In the genomic region with DNA sequence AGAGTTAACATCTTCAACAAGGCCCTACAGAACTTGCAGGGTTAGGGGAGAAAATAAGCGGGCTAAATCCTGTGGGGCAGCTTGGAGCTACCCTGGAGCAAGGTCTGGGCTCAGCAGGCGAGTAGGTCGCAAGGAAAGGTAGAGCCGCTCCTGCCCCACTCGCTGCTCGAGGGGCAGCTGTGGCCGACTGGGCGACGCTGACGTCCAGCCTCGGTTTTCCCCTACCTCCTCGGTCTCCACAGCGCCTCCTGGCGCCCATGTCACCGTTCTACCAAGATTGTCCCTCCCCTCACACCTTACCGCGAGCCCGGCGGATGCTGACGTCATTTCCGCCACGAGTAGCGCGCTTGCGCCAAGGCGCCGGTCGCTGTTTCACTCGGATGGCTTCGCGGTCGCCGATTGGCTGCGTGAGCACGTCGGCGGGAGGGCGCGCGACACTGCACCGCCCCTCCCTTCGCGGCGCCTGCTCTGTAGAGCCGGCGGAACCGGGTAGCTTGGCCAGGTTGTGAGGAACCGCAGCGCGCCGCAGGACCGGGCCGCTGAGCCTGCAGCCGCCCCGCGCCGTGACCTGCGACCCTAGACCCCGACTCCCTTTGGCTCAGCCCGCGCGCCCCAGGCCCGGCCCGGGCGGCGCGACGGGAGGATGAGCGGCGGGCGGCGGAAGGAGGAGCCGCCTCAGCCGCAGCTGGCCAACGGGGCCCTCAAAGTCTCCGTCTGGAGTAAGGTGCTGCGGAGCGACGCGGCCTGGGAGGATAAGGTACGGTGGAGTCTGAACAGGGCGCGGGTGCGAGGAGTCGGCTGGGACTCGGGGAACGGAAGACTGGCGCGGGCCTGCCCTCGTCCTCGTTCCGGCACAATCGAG, we compare ENCODE assay signal across 8 cellular contexts. TPM values are rescaled to one million over a fixed set of nuclear protein-coding genes. Genes with fewer than 3 reads are reported as not detected.
DNase-seq lines count a peak whose midpoint lies in the region; ATAC-seq, FAIRE-seq and TF ChIP-seq lines count a peak whose summit lies in the region.

A gene with protein sequence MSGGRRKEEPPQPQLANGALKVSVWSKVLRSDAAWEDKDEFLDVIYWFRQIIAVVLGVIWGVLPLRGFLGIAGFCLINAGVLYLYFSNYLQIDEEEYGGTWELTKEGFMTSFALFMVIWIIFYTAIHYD (plus strand): TSS at position 471 of the 862 bp plus-strand sequence. CDS start 173 bp downstream, at position 644.

- H2BK120ac ChIP-seq in H1 (replicated peaks; ENCODE audit: low read depth, low read length) (no peak within 1 kb of the TSS), mesenchymal stem cell (ENCODE audit: low read depth, low read length) (peak within 1 kb of the TSS; percentile 42)

- H3K79me1 ChIP-seq in H1 (ENCODE audit: low read depth, low read length) (peaks cover 13% of the 10 kb centered on the region), mesenchymal stem cell (replicated peaks; ENCODE audit: low read length, poor library complexity, severe bottlenecking) (peaks cover 1% of the 10 kb centered on the region)

- peak within 1 kb of the TSS; percentile 87 for H4K8ac ChIP-seq in H1 (ENCODE audit: extremely low read depth, insufficient read depth, low read length)
- H4K8ac ChIP-seq in mesenchymal stem cell (ENCODE audit: low read length): peak within 1 kb of the TSS; percentile 99

- H3K23ac ChIP-seq in H1 (ENCODE audit: insufficient read length) (no peak within 1 kb of the TSS), mesenchymal stem cell (ENCODE audit: low read length in 2 of 2) (peak within 1 kb of the TSS in 1 of 2 experiments; percentile 86)

- no peaks in the 10 kb centered on the region; a peak in 1 of 7 replicates for H3K27me3 ChIP-seq in H1 (replicated peaks in 1 of 4; ENCODE audit: control insufficient read depth in 3 of 4, extremely low read depth in 1 of 4, insufficient read depth in 3 of 4, low read length in 3 of 4)
- no peaks in the 10 kb centered on the region for H3K27me3 ChIP-seq in mesenchymal stem cell (ENCODE audit: control insufficient read depth in 1 of 2, insufficient read depth in 1 of 2, low read length in 2 of 2)

- H2AFZ ChIP-seq in H1 (ENCODE audit: low read length) (peak within 1 kb of the TSS; percentile 19; the same call in 1 of the 2 replicates), mesenchymal stem cell (ENCODE audit: low read depth, low read length) (peak within 1 kb of the TSS; percentile 47)

- no peak within 1 kb of the TSS for H2BK20ac ChIP-seq in H1 (ENCODE audit: low read length)

- peak within 1 kb of the TSS; percentile 35 for H3K4ac ChIP-seq in H1 (replicated peaks; ENCODE audit: insufficient read length, low read depth, low read length)
- H3K4ac ChIP-seq in mesenchymal stem cell (ENCODE audit: low read depth in 1 of 2, low read length in 2 of 2): peak within 1 kb of the TSS; percentile 57 to 98

- FAIRE-seq in H1 (lab: Jason Lieb, UNC): peak; percentile 48

- H2BK5ac ChIP-seq in H1 (ENCODE audit: low read depth, low read length) (peak within 1 kb of the TSS; percentile 49), mesenchymal stem cell (ENCODE audit: low read depth, low read length, poor library complexity, severe bottlenecking) (peak within 1 kb of the TSS; percentile 53)

- H3K4me2 ChIP-seq in H1 (ENCODE audit: insufficient read depth in 1 of 2, low read depth in 2 of 2, low read length in 2 of 2) (peak within 1 kb of the TSS; percentile 92 to 100), mesenchymal stem cell (ENCODE audit: low read length, poor library complexity, severe bottlenecking) (peak within 1 kb of the TSS; percentile 76)

- TF ChIP-seq EP300 in H1 (IDR thresholded peaks at IDR 0.05; ENCODE audit: borderline replicate concordance in 1 of 2, low read depth in 2 of 2, low read length in 2 of 2): no peak; a peak in 1 of 3 replicates

- H3K4me1 ChIP-seq in H1 (replicated peaks in 1 of 4; ENCODE audit: control insufficient read depth in 3 of 4, insufficient read depth in 4 of 4, low read length in 3 of 4): peaks cover 0 to 4% (median 2%) of the 10 kb centered on the region in 4 experiments; a peak in 3 of 7 replicates
- peaks cover 9% of the 10 kb centered on the region for H3K4me1 ChIP-seq in mesenchymal stem cell (ENCODE audit: control insufficient read depth, insufficient read depth, low read depth, low read length)

- H3K14ac ChIP-seq in H1 (ENCODE audit: insufficient read length) (no peak within 1 kb of the TSS), mesenchymal stem cell (ENCODE audit: low read length in 2 of 2) (peak within 1 kb of the TSS in 1 of 2 experiments; percentile 53)

- DNase-seq in COLO829 (ENCODE audit: low spot score) (peak; percentile 97), HT-29 (ENCODE audit: low spot score) (peak; percentile 100), NOMO-1 (lab: John Stamatoyannopoulos, UW; ENCODE audit: unreplicated experiment in 2 of 2) (peak; percentile 97 to 98), H1 (ENCODE audit: low read depth in 1 of 2, low spot score in 2 of 2) (peak; percentile 99 to 100), mesenchymal stem cell (peak; percentile 98)
- DNase-seq in activated CD8-positive, alpha-beta memory T cell treated with anti-CD3 and anti-CD28 coated beads for 4 hours (ENCODE audit: low read depth in 2 of 2): peak; percentile 98 to 99
- peak; percentile 98 for DNase-seq in stimulated activated CD8-positive, alpha-beta memory T cell treated with anti-CD3 and anti-CD28 coated beads, Interleukin-15, amount 100 ng/mL, for 1 hour (ENCODE audit: low read depth)

- TF ChIP-seq CTCF in H1 (IDR thresholded peaks at IDR 0.05; ENCODE audit: control extremely low read depth in 1 of 3, insufficient read depth in 1 of 3, low read depth in 1 of 3, low read length in 3 of 3): peak; percentile 92 to 99 (median 94)

- TF ChIP-seq RAD21 in H1 (IDR thresholded peaks at IDR 0.05 in 1 of 2, conservative IDR thresholded peaks at IDR 0.05 in 1 of 2; ENCODE audit: low read depth in 2 of 2, low read length in 2 of 2): peak; percentile 77 to 79

- H4K20me1 ChIP-seq in H1 (replicated peaks in 1 of 2; ENCODE audit: control insufficient read depth in 1 of 2, insufficient read depth in 2 of 2, low read length in 2 of 2): peaks cover 0 to 14% of the 10 kb centered on the region in 2 experiments

- H4K5ac ChIP-seq in H1 (ENCODE audit: insufficient read length, low read depth, low read length): peak within 1 kb of the TSS; percentile 2

- H4K91ac ChIP-seq in H1 (replicated peaks; ENCODE audit: insufficient read length, low read length) (peak within 1 kb of the TSS; percentile 79), mesenchymal stem cell (ENCODE audit: low read length) (peak within 1 kb of the TSS; percentile 73)

- peak within 1 kb of the TSS; percentile 73 to 98 (median 95) for H3K4me3 ChIP-seq in H1 (ENCODE audit: extremely low read depth in 1 of 4, insufficient read depth in 2 of 4, low read depth in 3 of 4, low read length in 4 of 4)
- peak within 1 kb of the TSS; percentile 97 to 99 for H3K4me3 ChIP-seq in mesenchymal stem cell (ENCODE audit: insufficient read depth in 1 of 2, low read depth in 1 of 2, low read length in 2 of 2)

- TF ChIP-seq POLR2A in H1 (IDR thresholded peaks at IDR 0.05; ENCODE audit: control extremely low read depth in 1 of 2, low read depth in 2 of 2, low read length in 2 of 2): peak; percentile 66 to 90

- H3K9ac ChIP-seq in H1 (replicated peaks in 1 of 4; ENCODE audit: extremely low read depth in 1 of 4, low read depth in 3 of 4, low read length in 3 of 4) (peak within 1 kb of the TSS; percentile 53 to 94 (median 86)), mesenchymal stem cell (ENCODE audit: low read length) (peak within 1 kb of the TSS; percentile 92)

- H2BK15ac ChIP-seq in H1 (ENCODE audit: low read length) (no peak within 1 kb of the TSS), mesenchymal stem cell (ENCODE audit: low read depth, poor library complexity, severe bottlenecking) (peak within 1 kb of the TSS; percentile 12)

- H2AK5ac ChIP-seq in H1 (ENCODE audit: low read depth, low read length) (peak within 1 kb of the TSS; percentile 42; the same call in 1 of the 2 replicates), mesenchymal stem cell (ENCODE audit: low read length, severe bottlenecking) (no peak within 1 kb of the TSS)

- H3K9me3 ChIP-seq in H1 (ENCODE audit: insufficient read depth in 2 of 2, low read depth in 1 of 2, low read length in 1 of 2) (no peaks in the 10 kb centered on the region), mesenchymal stem cell (ENCODE audit: control insufficient read depth, low read length) (no peaks in the 10 kb centered on the region)

- H3K18ac ChIP-seq in H1 (ENCODE audit: extremely low read depth, low read length) (peak within 1 kb of the TSS; percentile 54), mesenchymal stem cell (ENCODE audit: low read depth in 1 of 2, low read length in 2 of 2) (peak within 1 kb of the TSS; percentile 91 to 96)

- H2BK12ac ChIP-seq in H1 (ENCODE audit: low read depth, low read length) (peak within 1 kb of the TSS; percentile 64; the same call in 1 of the 2 replicates), mesenchymal stem cell (ENCODE audit: low read length in 2 of 2) (peak within 1 kb of the TSS in 1 of 2 experiments; percentile 21)

- CTCF ChIA-PET in H1 (lab: Charles Lee; ENCODE audit: partially characterized antibody): interaction anchor here (0.5 to 4.1 kb wide), 29 partner anchors 9 to 149 kb away, joined by 3 to 67 read pairs (median 4); a partner anchor contains a TSS

- H3K79me2 ChIP-seq in H1 (ENCODE audit: control insufficient read depth in 1 of 2, insufficient read depth in 2 of 2, low read length in 2 of 2): peaks cover 10 to 26% of the 10 kb centered on the region in 2 experiments

- peak within 1 kb of the TSS; percentile 91 for H3K56ac ChIP-seq in H1 (replicated peaks; ENCODE audit: insufficient read length, low read depth, low read length)

- H3K36me3 ChIP-seq in H1 (ENCODE audit: control insufficient read depth in 2 of 4, insufficient read depth in 4 of 4, low read length in 3 of 4) (peaks cover 11 to 26% (median 18%) of the 10 kb centered on the region in 4 experiments), mesenchymal stem cell (ENCODE audit: control insufficient read depth in 1 of 2, insufficient read depth in 2 of 2, low read depth in 1 of 2, low read length in 2 of 2) (peaks cover 27 to 29% of the 10 kb centered on the region in 2 experiments)

- POLR2A ChIA-PET in H1 (lab: Charles Lee; ENCODE audit: partially characterized antibody): interaction anchor here (0.8 to 26.6 kb wide), 18 partner anchors 8 to 449 kb away, joined by 3 to 388 read pairs (median 4); a partner anchor contains a TSS

- peak; percentile 85 for ATAC-seq in GM19468 (IDR thresholded peaks at IDR 0.05; ENCODE audit: extremely low read depth, unreplicated experiment)

- peaks cover 4% of the 10 kb centered on the region for H3K23me2 ChIP-seq in H1 (ENCODE audit: low read depth, low read length)

- WGBS in H1 (ENCODE audit: extremely low coverage in 1 of 2, insufficient coverage in 1 of 2, insufficient read length in 1 of 2, insufficient replicate concordance in 2 of 2, low coverage in 1 of 2, low lambda C conversion rate in 2 of 2, missing lambda C conversion rate in 1 of 2), 2 experiments: 2% methylated on average over 68 of the region's 93 CpGs; no CpG with 5 or more reads in 1 of the 2 experiments
- WGBS in mesenchymal stem cell: 1% methylated on average over 66 of the region's 93 CpGs

- peak within 1 kb of the TSS; percentile 78; the same call in 1 of the 2 replicates for H3K27ac ChIP-seq in H1 (ENCODE audit: low read depth, low read length)
- H3K27ac ChIP-seq in mesenchymal stem cell (ENCODE audit: low read length, poor library complexity, severe bottlenecking): peak within 1 kb of the TSS; percentile 44

RNA-seq across cellular contexts. Expression of the gene that starts here (rescaled TPM):
- 255 and 279 TPM in 2 replicates for total RNA-seq in HT-29 (2014; rRNA removed; shearing (Covaris generic))
- 94.2 and 95.5 TPM in 2 replicates for total RNA-seq in H1 (2021; fragmentation: NEBNext Ultra II Directional; extraction: Animal tissue kit (Norgen Biotek cat#: 25700))
- 98.4 and 148 TPM in 2 replicates for polyA plus RNA-seq in H1 (2011; rRNA removed)
- 114 TPM for polyA plus RNA-seq in H1 (2011; cell fraction: cytosol; rRNA removed)
- polyA plus RNA-seq in H1 (2011; cell fraction: nucleus; rRNA removed): 38.7 TPM
- 75.0 to 122 TPM (median 90.1 TPM) in 4 replicates for polyA plus RNA-seq in H1 (2012, experiment 1 of 2)
- polyA plus RNA-seq in H1 (2012, experiment 2 of 2): 222 TPM
- polyA plus RNA-seq in H1 (2013, experiment 1 of 2): 120 TPM
- polyA plus RNA-seq in H1 (2013, experiment 2 of 2): 134 TPM
- polyA minus RNA-seq in H1 (2011; rRNA and poly(A)+ RNA removed): 33.6 and 51.7 TPM in 2 replicates
- polyA minus RNA-seq in H1 (2011; cell fraction: cytosol; rRNA and poly(A)+ RNA removed): 50.3 TPM
- polyA minus RNA-seq in H1 (2011; cell fraction: nucleus; rRNA and poly(A)+ RNA removed): 18.1 TPM
- 138 TPM for polyA plus RNA-seq in mesenchymal stem cell (2013, experiment 1 of 2)
- 147 TPM for polyA plus RNA-seq in mesenchymal stem cell (2013, experiment 2 of 2)

Comparison
In these comparisons a context has a peak if more than half of its experiments do, and no peak if none do; other contexts are left out.
1. Peak in every context shown above with its lines: DNase-seq, ATAC-seq, H3K4me3 ChIP-seq and H3K27ac ChIP-seq.